1 cellular context compared by ENCODE assay signal in genomic region chr16:57025941-57026777, GRCh38.
TF ChIP-seq lines count a peak whose summit lies in the region.

No MANE protein-coding gene starts in this region.

TF ChIP-seq in IMR-90, 13 proteins besides CTCF, POLR2A, EP300 and RAD21:
- TF ChIP-seq RFX5 (IDR thresholded peaks at IDR 0.05; ENCODE audit: low read depth, low read length) (no peak), NFE2L2 (IDR thresholded peaks at IDR 0.05; ENCODE audit: low read depth, low read length) (no peak), USF2 (IDR thresholded peaks at IDR 0.05; ENCODE audit: low read depth, low read length) (no peak), MAFK (IDR thresholded peaks at IDR 0.05; ENCODE audit: low read depth, low read length) (no peak), CHD1 (IDR thresholded peaks at IDR 0.05; ENCODE audit: low read depth, low read length) (no peak), MAZ (IDR thresholded peaks at IDR 0.05; ENCODE audit: borderline replicate concordance, low read depth, low read length) (no peak), ELK1 (IDR thresholded peaks at IDR 0.05; ENCODE audit: borderline replicate concordance, low read depth, low read length) (no peak), RCOR1 (IDR thresholded peaks at IDR 0.05; ENCODE audit: insufficient replicate concordance, low read length) (no peak), SMC3 (IDR thresholded peaks at IDR 0.05; ENCODE audit: low read depth, low read length) (no peak), MXI1 (IDR thresholded peaks at IDR 0.05; ENCODE audit: borderline replicate concordance, low read depth, low read length) (no peak)
